ENCODE assay signal across 9 cellular contexts in genomic region chr17:41863074-41863843, GRCh38. TPM values are rescaled to one million over a fixed set of nuclear protein-coding genes. Genes with fewer than 3 reads are reported as not detected.
A peak's percentile ranks its signal among the peaks of the same experiment; 100 is the strongest.
DNase-seq lines count a peak whose midpoint lies in the region; ATAC-seq and TF ChIP-seq lines count a peak whose summit lies in the region.
"Had no signal": no experiment of that assay in that cellular context is flagged by ENCODE, and none has a peak within 500 bp of the region (broad histone marks: within the 10 kb centered on the region; RNA-seq: fewer than 3 reads in every experiment).

No MANE protein-coding gene starts in this region.

- no peaks in the 10 kb centered on the region for H3K27me3 Mint-ChIP-seq in stimulated activated naive B cell treated with anti-CD40 and anti-IgM and Interleukin-4, amounts not matched to agents 10 μg/mL and 1 μg/mL and 100 μg/mL, for 72 hours

- POLR2A ChIA-PET in Panc1 (lab: Charles Lee) = no interaction called here

- intact Hi-C loops in Panc1 (cut with micrococcal nuclease; ENCODE audit: unreplicated experiment) (no loop called here), dorsolateral prefrontal cortex (cut with DNase I) (loop anchor here in 1 of 2 donors (5.0 to 10.0 kb wide), 2 partner anchors 54 to 128 kb away; partner anchors contain the start of genes ACLY and HAP1)

- peaks cover 8% of the 10 kb centered on the region for H3K36me3 ChIP-seq in ES-I3 (ENCODE audit: insufficient read depth, low read length)
- H3K36me3 ChIP-seq in Panc1 (ENCODE audit: control insufficient read depth, insufficient read depth, low read length) = no peaks in the 10 kb centered on the region; the same call in 1 of the 2 replicates

- CTCF ChIA-PET in Panc1 (lab: Charles Lee) = interaction anchor here (0.7 kb wide), 2 partner anchors 51 to 87 kb away, joined by 3 to 5 read pairs; no protein-coding TSS in a partner anchor

- H3K9me3 ChIP-seq in ES-I3 (ENCODE audit: control insufficient read depth, insufficient read depth, low read length) (no peaks in the 10 kb centered on the region), Panc1 (ENCODE audit: control insufficient read depth, insufficient read depth, low read depth, low read length) (no peaks in the 10 kb centered on the region)

- ATAC-seq in Panc1 = no peak
- no peak for ATAC-seq in GM19467 (IDR thresholded peaks at IDR 0.05; ENCODE audit: unreplicated experiment)
- ATAC-seq in GM21786 (IDR thresholded peaks at IDR 0.05; ENCODE audit: unreplicated experiment) = no peak
- no peak for ATAC-seq in stimulated activated naive B cell treated with anti-CD40 and anti-IgM and Interleukin-4, amounts not matched to agents 10 μg/mL and 1 μg/mL and 100 μg/mL, for 72 hours (replicated peaks)

- H3K27me3 ChIP-seq in Panc1 (ENCODE audit: control insufficient read depth, insufficient read depth, low read length) (no peaks in the 10 kb centered on the region), dorsolateral prefrontal cortex (no peaks in the 10 kb centered on the region)

- peaks cover 30% of the 10 kb centered on the region for H3K4me1 ChIP-seq in ES-I3 (ENCODE audit: insufficient read depth, low read length)
- peaks cover 5% of the 10 kb centered on the region; the same call in 1 of the 2 replicates for H3K4me1 ChIP-seq in Panc1 (ENCODE audit: control insufficient read depth, insufficient read depth, low read length)

- peak overlapping the region; percentile 69 to 85 for H3K4me3 ChIP-seq in Panc1 (ENCODE audit: low read depth in 2 of 2, low read length in 2 of 2)
- peak overlapping the region; percentile 74 to 100 (median 97) for H3K4me3 ChIP-seq in dorsolateral prefrontal cortex
- peak overlapping the region; percentile 88 for H3K4me3 ChIP-seq in skeletal muscle cell (ENCODE audit: low read depth, low read length)

- BruUV-seq in Panc1 (replicated peaks; lab: Mats Ljungman, UMichigan) = no TSS peak

- H3K27ac Mint-ChIP-seq in stimulated activated naive B cell treated with anti-CD40 and anti-IgM and Interleukin-4, amounts not matched to agents 10 μg/mL and 1 μg/mL and 100 μg/mL, for 72 hours = no peak overlapping the region

- peak overlapping the region; percentile 98; the same call in 1 of the 2 replicates for H3K9ac ChIP-seq in ES-I3 (ENCODE audit: low read depth, low read length)

- H3K27ac ChIP-seq in Panc1 (ENCODE audit: low read length) = no peak overlapping the region
- H3K27ac ChIP-seq in dorsolateral prefrontal cortex = peak overlapping the region in 14 of 59 donors; percentile 4 to 98 (median 94)

- H3K4me1 Mint-ChIP-seq in stimulated activated naive B cell treated with anti-CD40 and anti-IgM and Interleukin-4, amounts not matched to agents 10 μg/mL and 1 μg/mL and 100 μg/mL, for 72 hours = peaks cover 15 to 26% of the 10 kb centered on the region in 2 donors

- no peak for DNase-seq in Panc1 (ENCODE audit: low read depth, low spot score)
- peak in 1 of 10 donors; percentile 20 for DNase-seq in dorsolateral prefrontal cortex
- DNase-seq in skeletal muscle cell (ENCODE audit: low read depth) = no peak
- no peak for DNase-seq in effector CD8-positive, alpha-beta T cell (lab: John Stamatoyannopoulos, UW)
- DNase-seq in stimulated activated naive B cell treated with anti-CD40 and anti-IgM and Interleukin-4, amounts not matched to agents 10 μg/mL and 1 μg/mL and 100 μg/mL, for 72 hours = no peak
- DNase-seq: NCI-H187 had no signal

- H3K36me3 Mint-ChIP-seq in stimulated activated naive B cell treated with anti-CD40 and anti-IgM and Interleukin-4, amounts not matched to agents 10 μg/mL and 1 μg/mL and 100 μg/mL, for 72 hours = peaks cover 9 to 12% of the 10 kb centered on the region in 2 donors

- TF ChIP-seq CTCF in Panc1 (IDR thresholded peaks at IDR 0.05) (no peak), dorsolateral prefrontal cortex (IDR thresholded peaks at IDR 0.05 in 54 of 56, conservative IDR thresholded peaks at IDR 0.05 in 2 of 56; ENCODE audit: low read depth in 1 of 56, partially characterized antibody in 56 of 56) (no peak)

- in situ Hi-C loops in Panc1 (cut with HindIII; ENCODE audit: low pct_unique_long_range_greater_than_20kb, low sequenced_read_pairs) = no loop called here

- no peak overlapping the region for H3K4me3 Mint-ChIP-seq in stimulated activated naive B cell treated with anti-CD40 and anti-IgM and Interleukin-4, amounts not matched to agents 10 μg/mL and 1 μg/mL and 100 μg/mL, for 72 hours

- H3K9me3 Mint-ChIP-seq in stimulated activated naive B cell treated with anti-CD40 and anti-IgM and Interleukin-4, amounts not matched to agents 10 μg/mL and 1 μg/mL and 100 μg/mL, for 72 hours = no peaks in the 10 kb centered on the region

RNA-seq across cellular contexts. Expression of gene KLHL11, which starts 2.0 kb away (rescaled TPM):
- total RNA-seq in Panc1 (2021; ENCODE audit: unreplicated experiment) (12.5 TPM), dorsolateral prefrontal cortex (10 to 100 TPM; 16.7 to 56.5 (median 42.7) TPM)
- polyA plus RNA-seq in Panc1 (2012; ENCODE audit: insufficient read length) = 0.76 TPM

RNA-seq across cellular contexts. Expression of gene KLHL10, which starts 25.6 kb away (rescaled TPM):
- not detected for total RNA-seq in Panc1 (2021; ENCODE audit: unreplicated experiment)
- not detected for polyA plus RNA-seq in Panc1 (2012; ENCODE audit: insufficient read length)
- 1 to 10 TPM in 6 of 120 experiments, under 1 TPM in 60, not detected in 54; 0.21 to 2.4 (median 0.45) TPM for total RNA-seq in dorsolateral prefrontal cortex

RNA-seq across cellular contexts. Expression of gene NT5C3B, which starts 27.2 kb away (rescaled TPM):
- total RNA-seq in Panc1 (2021; ENCODE audit: unreplicated experiment) (118 TPM), dorsolateral prefrontal cortex (100 to 1,000 TPM in 3 of 120 experiments, 10 to 100 TPM in 117; 40.7 to 102 (median 75.6) TPM)
- 135 TPM for polyA plus RNA-seq in Panc1 (2012; ENCODE audit: insufficient read length)

RNA-seq across cellular contexts. Expression of gene FKBP10, which starts 50.5 kb away (rescaled TPM):
- 190 TPM for total RNA-seq in Panc1 (2021; ENCODE audit: unreplicated experiment)
- polyA plus RNA-seq in Panc1 (2012; ENCODE audit: insufficient read length) = 299 TPM
- 10 to 100 TPM in 119 of 120 experiments, 1 to 10 TPM in 1; 8.8 to 66.9 (median 20.5) TPM for total RNA-seq in dorsolateral prefrontal cortex

RNA-seq across cellular contexts. Expression of gene P3H4, which starts 51.5 kb away (rescaled TPM):
- 58.9 TPM for total RNA-seq in Panc1 (2021; ENCODE audit: unreplicated experiment)
- 110 TPM for polyA plus RNA-seq in Panc1 (2012; ENCODE audit: insufficient read length)
- 10 to 100 TPM in 80 of 120 experiments, 1 to 10 TPM in 40; 5.0 to 25.5 (median 10.9) TPM for total RNA-seq in dorsolateral prefrontal cortex
